In the genomic region with DNA sequence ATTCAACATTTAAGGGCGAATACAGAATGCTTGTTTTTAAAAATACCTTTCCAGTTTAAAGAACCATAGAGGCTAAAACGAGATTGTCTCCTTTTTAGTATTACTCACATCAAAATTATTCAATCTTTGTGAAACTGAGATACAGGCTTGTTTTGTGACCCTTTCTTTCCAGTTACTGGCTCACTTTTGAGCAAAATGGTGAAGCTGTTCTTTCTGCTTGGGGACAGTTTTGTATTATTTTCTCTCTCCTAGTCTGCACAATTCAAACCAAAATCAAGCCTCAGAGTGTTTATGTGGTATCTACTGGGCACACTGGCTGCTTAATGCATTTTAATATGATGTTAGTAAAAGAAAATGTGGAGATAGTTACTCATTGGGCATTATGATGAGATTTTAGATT, we compare ENCODE assay signal across 13 cellular contexts. TPM values are rescaled to one million over a fixed set of nuclear protein-coding genes. Genes with fewer than 3 reads are reported as not detected.
DNase-seq lines count a peak whose midpoint lies in the region; ATAC-seq, FAIRE-seq and TF ChIP-seq lines count a peak whose summit lies in the region.
"Had no signal": no experiment of that assay in that cellular context is flagged by ENCODE, and none has a peak within 500 bp of the region (broad histone marks: within the 10 kb centered on the region; RNA-seq: fewer than 3 reads in every experiment).

No MANE protein-coding gene starts in this region.

- H3K27me3 Mint-ChIP-seq in CD4-positive, alpha-beta memory T cell = no peaks in the 10 kb centered on the region
- no peaks in the 10 kb centered on the region for H3K27me3 Mint-ChIP-seq in activated CD8-positive, alpha-beta T cell treated with anti-CD3 and anti-CD28 coated beads for 36 hours
- no peaks in the 10 kb centered on the region for H3K27me3 Mint-ChIP-seq in naive thymus-derived CD4-positive, alpha-beta T cell

- peaks cover 0 to 5% of the 10 kb centered on the region in 2 donors for H3K36me3 Mint-ChIP-seq in CD4-positive, alpha-beta memory T cell
- peaks cover 39% of the 10 kb centered on the region for H3K36me3 Mint-ChIP-seq in activated CD8-positive, alpha-beta T cell treated with anti-CD3 and anti-CD28 coated beads for 36 hours (ENCODE audit: low read depth)
- peaks cover 0 to 30% (median 10%) of the 10 kb centered on the region in 5 donors for H3K36me3 Mint-ChIP-seq in naive thymus-derived CD4-positive, alpha-beta T cell

- H3K9me3 Mint-ChIP-seq in CD4-positive, alpha-beta memory T cell = no peaks in the 10 kb centered on the region
- no peaks in the 10 kb centered on the region for H3K9me3 Mint-ChIP-seq in activated CD8-positive, alpha-beta T cell treated with anti-CD3 and anti-CD28 coated beads for 36 hours
- peaks cover 0 to 3% (median 0%) of the 10 kb centered on the region in 11 donors for H3K9me3 Mint-ChIP-seq in naive thymus-derived CD4-positive, alpha-beta T cell

- no peak for DNase-seq in CD4-positive, alpha-beta memory T cell
- no peak for DNase-seq in GM18507 (ENCODE audit: extremely low spot score, insufficient read length, low read depth)
- DNase-seq in activated CD8-positive, alpha-beta T cell treated with anti-CD3 and anti-CD28 coated beads for 36 hours = no peak
- DNase-seq in naive thymus-derived CD4-positive, alpha-beta T cell = no peak
- no peak for DNase-seq in dermis blood vessel endothelial cell
- no peak for DNase-seq in occipital lobe (lab: John Stamatoyannopoulos, UW)
- DNase-seq in inferior parietal cortex (ENCODE audit: extremely low spot score) = no peak
- DNase-seq: activated CD8-positive, alpha-beta memory T cell treated with anti-CD3 and anti-CD28 coated beads, Interleukin-2, amount 50 U/mL, for 4 hours; colonic mucosa; NCI-H187 treated with DMSO at 0.1 percent for 48 hours; NCI-H526; PC-9 had no signal

- H3K27me3 ChIP-seq in CD4-positive, alpha-beta memory T cell (ENCODE audit: insufficient read depth, low read length) = no peaks in the 10 kb centered on the region
- H3K27me3 ChIP-seq in naive thymus-derived CD4-positive, alpha-beta T cell (ENCODE audit: control insufficient read depth in 2 of 2, insufficient read depth in 2 of 2, low read length in 2 of 2) = peaks cover 0 to 3% of the 10 kb centered on the region in 2 donors
- H3K27me3 ChIP-seq: colonic mucosa had no signal

- POLR2A ChIA-PET in CD4-positive, alpha-beta memory T cell (lab: Charles Lee; ENCODE audit: partially characterized antibody) = no interaction called here
- POLR2A ChIA-PET in activated CD8-positive, alpha-beta T cell treated with anti-CD3 and anti-CD28 coated beads for 36 hours (lab: Charles Lee) = interaction anchor here (0.6 to 1.7 kb wide), 4 partner anchors 28 to 320 kb away, joined by 3 to 5 read pairs (median 4); no protein-coding TSS in a partner anchor
- POLR2A ChIA-PET in naive thymus-derived CD4-positive, alpha-beta T cell (lab: Charles Lee) = interaction anchor here (1.1 to 1.3 kb wide), 2 partner anchors 27 to 325 kb away, joined by 3 to 4 read pairs; no protein-coding TSS in a partner anchor

- peak; percentile 22 for ATAC-seq in activated CD8-positive, alpha-beta T cell treated with anti-CD3 and anti-CD28 coated beads for 36 hours
- no peak for ATAC-seq in naive thymus-derived CD4-positive, alpha-beta T cell
- ATAC-seq: sciatic nerve had no signal

- H3K4me3 ChIP-seq in CD4-positive, alpha-beta memory T cell (ENCODE audit: low read length in 2 of 2) = no peak overlapping the region
- H3K4me3 ChIP-seq in naive thymus-derived CD4-positive, alpha-beta T cell (ENCODE audit: low read length) = no peak overlapping the region
- H3K4me3 ChIP-seq: colonic mucosa, PC-9 had no signal

- H3K4me1 ChIP-seq in CD4-positive, alpha-beta memory T cell (ENCODE audit: insufficient read depth, low read length) = peaks cover 44% of the 10 kb centered on the region
- H3K4me1 ChIP-seq in naive thymus-derived CD4-positive, alpha-beta T cell (ENCODE audit: control insufficient read depth in 2 of 2, insufficient read depth in 2 of 2, low read length in 2 of 2) = peaks cover 10 to 23% of the 10 kb centered on the region in 2 donors
- H3K4me1 ChIP-seq: colonic mucosa had no signal

- H3K4me3 Mint-ChIP-seq in CD4-positive, alpha-beta memory T cell = no peak overlapping the region
- H3K4me3 Mint-ChIP-seq in activated CD8-positive, alpha-beta T cell treated with anti-CD3 and anti-CD28 coated beads for 36 hours = peak overlapping the region; percentile 18
- H3K4me3 Mint-ChIP-seq in naive thymus-derived CD4-positive, alpha-beta T cell = peak overlapping the region in 1 of 10 donors; percentile 28

- FAIRE-seq in GM18507 (lab: Jason Lieb, UNC) = peak; percentile 18

- H3K27ac ChIP-seq in CD4-positive, alpha-beta memory T cell (ENCODE audit: low read depth, low read length) = no peak overlapping the region
- no peak overlapping the region for H3K27ac ChIP-seq in naive thymus-derived CD4-positive, alpha-beta T cell (ENCODE audit: low read depth, low read length)
- H3K27ac ChIP-seq: colonic mucosa, PC-9 had no signal

- no peak for TF ChIP-seq CTCF in activated CD8-positive, alpha-beta T cell treated with anti-CD3 and anti-CD28 coated beads for 36 hours (IDR thresholded peaks at IDR 0.05)

- peak overlapping the region in 6 of 7 donors; percentile 37 to 84 (median 64) for H3K27ac Mint-ChIP-seq in CD4-positive, alpha-beta memory T cell
- H3K27ac Mint-ChIP-seq in activated CD8-positive, alpha-beta T cell treated with anti-CD3 and anti-CD28 coated beads for 36 hours = peak overlapping the region; percentile 93
- H3K27ac Mint-ChIP-seq in naive thymus-derived CD4-positive, alpha-beta T cell = peak overlapping the region; percentile 3 to 81 (median 72)

- no peaks in the 10 kb centered on the region for H3K36me3 ChIP-seq in CD4-positive, alpha-beta memory T cell (ENCODE audit: insufficient read depth, low read length)
- H3K36me3 ChIP-seq in naive thymus-derived CD4-positive, alpha-beta T cell (ENCODE audit: control insufficient read depth in 2 of 3, insufficient read depth in 3 of 3, low read length in 3 of 3) = no peaks in the 10 kb centered on the region
- H3K36me3 ChIP-seq: colonic mucosa had no signal

- CTCF ChIA-PET in CD4-positive, alpha-beta memory T cell (lab: Charles Lee; ENCODE audit: partially characterized antibody) = no interaction called here
- CTCF ChIA-PET in activated CD8-positive, alpha-beta T cell treated with anti-CD3 and anti-CD28 coated beads for 36 hours (lab: Charles Lee) = interaction anchor here (1.2 kb wide), 1 partner anchor 18 kb away, joined by 3 read pairs; no protein-coding TSS in a partner anchor
- CTCF ChIA-PET in naive thymus-derived CD4-positive, alpha-beta T cell (lab: Charles Lee) = interaction anchor here (1.2 kb wide), 2 partner anchors 8 to 35 kb away, joined by 3 read pairs; no protein-coding TSS in a partner anchor

- H3K4me1 Mint-ChIP-seq in CD4-positive, alpha-beta memory T cell = peaks cover 39 to 77% (median 59%) of the 10 kb centered on the region in 4 donors
- H3K4me1 Mint-ChIP-seq in activated CD8-positive, alpha-beta T cell treated with anti-CD3 and anti-CD28 coated beads for 36 hours (ENCODE audit: low read depth) = peaks cover 85% of the 10 kb centered on the region
- H3K4me1 Mint-ChIP-seq in naive thymus-derived CD4-positive, alpha-beta T cell = peaks cover 43 to 89% (median 76%) of the 10 kb centered on the region in 7 donors

- intact Hi-C loops in CD4-positive, alpha-beta memory T cell (cut with micrococcal nuclease) = no loop called here
- intact Hi-C loops in activated CD8-positive, alpha-beta T cell treated with anti-CD3 and anti-CD28 coated beads for 36 hours (cut with micrococcal nuclease) = no loop called here
- intact Hi-C loops in naive thymus-derived CD4-positive, alpha-beta T cell (cut with micrococcal nuclease) = no loop called here

- H3K9me3 ChIP-seq in CD4-positive, alpha-beta memory T cell (ENCODE audit: control insufficient read depth in 1 of 2, low read length in 2 of 2) = no peaks in the 10 kb centered on the region
- H3K9me3 ChIP-seq in naive thymus-derived CD4-positive, alpha-beta T cell (ENCODE audit: control insufficient read depth in 2 of 3, low read length in 3 of 3) = no peaks in the 10 kb centered on the region
- H3K9me3 ChIP-seq: colonic mucosa had no signal

RNA-seq across cellular contexts. Expression of a gene that starts 36.5 kb away (rescaled TPM):
- 10 to 100 TPM; 16.6 to 17.6 TPM for total RNA-seq in CD4-positive, alpha-beta memory T cell
- 1 to 10 TPM in 1 of 2 donors, under 1 TPM in 1; 0.47 to 7.2 TPM for polyA plus RNA-seq in CD4-positive, alpha-beta memory T cell
- 10 to 100 TPM; 38.5 to 41.3 TPM for total RNA-seq in activated CD8-positive, alpha-beta T cell treated with anti-CD3 and anti-CD28 coated beads for 36 hours
- total RNA-seq in naive thymus-derived CD4-positive, alpha-beta T cell = 10 to 100 TPM; 29.2 to 86.1 (median 38.2) TPM
- 10 to 100 TPM; 13.2 to 16.6 TPM for polyA plus RNA-seq in naive thymus-derived CD4-positive, alpha-beta T cell
- total RNA-seq in dermis blood vessel endothelial cell (19.1 and 19.6 TPM in 2 replicates), occipital lobe (22.0 TPM)
